Comparison of ENCODE assay signal across 22 cellular contexts in genomic region chr4:116638592-116638991, GRCh38.
"Had no signal": no experiment of that assay in that cellular context is flagged by ENCODE, and none has a peak within 500 bp of the region (broad histone marks: within the 10 kb centered on the region; RNA-seq: fewer than 3 reads in every experiment).

No MANE protein-coding gene starts in this region.

- DNase-seq: Karpas-422; KBM-7; NCI-H1092 treated with DMSO at 0.1 percent for 48 hours; NCI-H1436; NCI-H187; NCI-H2029; NCI-H2081 treated with DMSO at 0.1 percent for 48 hours; NCI-H2171; NCI-H226; NCI-H446; NCI-H510A; NCI-H524 treated with DMSO at 0.1 percent for 48 hours; NCI-H69; NCI-H774; NK-92 treated with Interleukin-12 subunit alpha and Interleukin-12 subunit beta, amount 100 ng/mL, for 24 hours; Right ventricle myocardium superior; RPMI8226; SIG-M5; SW 1271; T-cell had no signal

- H3K4me3 ChIP-seq: SJSA1 had no signal

- H3K27ac ChIP-seq: SJSA1 had no signal

- H3K36me3 ChIP-seq: SJSA1 had no signal

- H3K27me3 ChIP-seq: SJSA1 had no signal

- H3K9me3 ChIP-seq: SJSA1 had no signal

- ATAC-seq: T-cell had no signal

- H3K27ac Mint-ChIP-seq: T-cell; T-helper 1 cell treated with Interleukin-12 subunit alpha and Interleukin-12 subunit beta and Interleukin-4 antibody, amounts not matched to agents 30 μg/mL and 1 μg/mL, for 36 hours had no signal

- H3K27me3 Mint-ChIP-seq: T-cell had no signal

- H3K4me1 Mint-ChIP-seq: T-cell had no signal

- H3K4me1 ChIP-seq: SJSA1 had no signal

- H3K36me3 Mint-ChIP-seq: T-cell had no signal

- H3K9me3 Mint-ChIP-seq: T-helper 1 cell treated with Interleukin-12 subunit alpha and Interleukin-12 subunit beta and Interleukin-4 antibody, amounts not matched to agents 30 μg/mL and 1 μg/mL, for 36 hours had no signal

- H3K4me3 Mint-ChIP-seq: T-cell; T-helper 1 cell treated with Interleukin-12 subunit alpha and Interleukin-12 subunit beta and Interleukin-4 antibody, amounts not matched to agents 30 μg/mL and 1 μg/mL, for 36 hours had no signal
